In the genomic region with DNA sequence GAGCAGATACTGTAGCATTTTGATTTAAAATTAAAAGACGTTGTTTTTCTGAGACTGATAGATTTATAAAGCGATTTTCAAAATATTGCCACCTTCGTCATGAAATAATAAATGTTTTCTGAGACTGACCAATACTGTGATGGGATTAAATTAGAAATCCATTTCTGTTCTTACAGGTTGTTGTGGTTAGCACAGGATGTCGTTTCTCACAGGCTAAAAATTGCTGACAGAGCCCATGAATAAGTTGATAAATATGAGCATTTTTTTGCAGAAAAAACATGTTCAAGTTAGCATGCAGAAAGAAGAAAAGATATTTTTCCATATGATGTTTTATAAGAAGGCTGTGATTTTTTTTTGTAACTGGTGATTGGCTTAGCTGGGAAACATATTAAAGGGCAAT, we compare ENCODE assay signal across 25 cellular contexts.
"Had no signal": no experiment of that assay in that cellular context is flagged by ENCODE, and none has a peak within 500 bp of the region (broad histone marks: within the 10 kb centered on the region; RNA-seq: fewer than 3 reads in every experiment).

No MANE protein-coding gene starts in this region.

- H3K36me3 ChIP-seq: neural progenitor cell, ovary, right lobe of liver, sigmoid colon, suprapubic skin, tibial nerve, upper lobe of left lung, vagina had no signal

- H3K4me1 ChIP-seq: parathyroid adenoma, psoas muscle, right lobe of liver, suprapubic skin, testis, tibial nerve, upper lobe of left lung, vagina had no signal

- H2AFZ ChIP-seq: neural progenitor cell, parathyroid adenoma had no signal

- DNase-seq: natural killer cell; occipital lobe; ovary; posterior cingulate gyrus; psoas muscle; right cardiac atrium; right lobe of liver; sigmoid colon; small intestine; stimulated activated CD4-positive, alpha-beta T cell treated with anti-CD3 and anti-CD28 coated beads, Interleukin-15, amount 100 ng/mL, for 24 hours; stimulated activated CD4-positive, alpha-beta T cell treated with anti-CD3 and anti-CD28 coated beads, Interleukin-2, amount 100 ng/mL, for 24 hours; stimulated activated CD4-positive, alpha-beta T cell treated with anti-CD3 and anti-CD28 coated beads, Interleukin-2, amount 100 ng/mL, for 48 hours; stimulated activated CD4-positive, alpha-beta T cell treated with anti-CD3 and anti-CD28 coated beads, Interleukin-4, amount 100 ng/mL, for 24 hours; stimulated activated naive B cell treated with anti-CD40 and anti-IgM and Interleukin-4, amounts not matched to agents 10 μg/mL and 1 μg/mL and 100 μg/mL, for 72 hours; stimulated activated naive CD4-positive, alpha-beta T cell treated with Interleukin-2 at 50 U/mL for 16 hours; substantia nigra; testis; trophoblast cell; upper lobe of left lung had no signal

- H3K27me3 ChIP-seq: neural progenitor cell, ovary, right lobe of liver, sigmoid colon, suprapubic skin, testis, tibial nerve, upper lobe of left lung, vagina had no signal

- H3K9ac ChIP-seq: neural progenitor cell, parathyroid adenoma had no signal

- ATAC-seq: natural killer cell; psoas muscle; right cardiac atrium; right lobe of liver; stimulated activated effector memory CD8-positive, alpha-beta T cell treated with anti-CD3 and anti-CD28 coated beads, Interleukin-12 subunit alpha, Interleukin-12 subunit beta, amount 100 ng/mL, for 72 hours; stimulated activated naive B cell treated with anti-CD40 and anti-IgM and Interleukin-4, amounts not matched to agents 10 μg/mL and 1 μg/mL and 100 μg/mL, for 72 hours had no signal

- H3K4me2 ChIP-seq: neural progenitor cell had no signal

- H3K4me3 ChIP-seq: neural progenitor cell, ovary, psoas muscle, right lobe of liver, sigmoid colon, suprapubic skin, testis, tibial nerve, upper lobe of left lung, vagina had no signal

- H3K79me2 ChIP-seq: parathyroid adenoma had no signal

- H3K9me3 ChIP-seq: ovary, psoas muscle, right lobe of liver, sigmoid colon, suprapubic skin, testis, tibial nerve, upper lobe of left lung, vagina had no signal

- H3K27ac ChIP-seq: neural progenitor cell, ovary, parathyroid adenoma, psoas muscle, right lobe of liver, sigmoid colon, suprapubic skin, testis, tibial nerve, upper lobe of left lung, vagina had no signal
